12 cellular contexts compared by ENCODE assay signal in the genomic region with DNA sequence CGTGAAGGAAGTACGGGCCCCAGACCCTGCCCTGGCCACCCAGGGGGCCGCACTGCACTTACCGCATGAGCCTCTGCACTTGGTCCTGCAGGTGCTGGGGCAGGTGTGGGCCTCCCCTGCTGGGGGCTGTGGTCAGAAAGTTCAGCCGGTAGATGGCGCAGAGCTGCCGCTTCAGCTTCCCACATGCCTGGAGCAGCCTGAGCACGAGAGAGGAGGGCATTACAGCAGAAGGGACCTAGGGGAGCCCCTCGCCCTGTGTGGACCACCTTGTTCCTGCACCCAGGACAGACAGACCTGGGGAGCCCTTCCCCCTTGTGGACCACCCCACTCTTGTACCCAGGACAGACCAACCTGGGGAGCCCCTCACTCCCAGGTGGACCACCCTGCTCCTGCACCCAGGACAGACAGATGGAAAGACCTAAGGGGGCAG. TPM values are rescaled to one million over a fixed set of nuclear protein-coding genes. Genes with fewer than 3 reads are reported as not detected.
DNase-seq lines count a peak whose midpoint lies in the region; ATAC-seq and TF ChIP-seq lines count a peak whose summit lies in the region.
"Had no signal": no experiment of that assay in that cellular context is flagged by ENCODE, and none has a peak within 500 bp of the region (broad histone marks: within the 10 kb centered on the region; RNA-seq: fewer than 3 reads in every experiment).

No MANE protein-coding gene starts in this region.

- no peaks in the 10 kb centered on the region for H3K27me3 ChIP-seq in neural progenitor cell
- no peaks in the 10 kb centered on the region for H3K27me3 ChIP-seq in upper lobe of right lung

- no peak overlapping the region for H3K4me3 ChIP-seq in GM12875 (ENCODE audit: low read depth, low read length)
- no peak overlapping the region for H3K4me3 ChIP-seq in neural progenitor cell
- H3K4me3 ChIP-seq in upper lobe of right lung: no peak overlapping the region

- H3K4me2 ChIP-seq in neural progenitor cell: no peak overlapping the region

- H3K27ac ChIP-seq in neural progenitor cell (no peak overlapping the region), upper lobe of right lung (no peak overlapping the region)

- peaks cover 2% of the 10 kb centered on the region for H3K36me3 Mint-ChIP-seq in neural progenitor cell
- peaks cover 23% of the 10 kb centered on the region for H3K36me3 Mint-ChIP-seq in activated naive CD4-positive, alpha-beta T cell treated with anti-CD3 and anti-CD28 coated beads, Interleukin-2, amount 10 ng/mL, durations not matched to agents 7 days and 5 days

- H3K79me2 ChIP-seq in neural progenitor cell (ENCODE audit: low read depth): no peaks in the 10 kb centered on the region

- H3K9me3 Mint-ChIP-seq in neural progenitor cell: no peaks in the 10 kb centered on the region
- H3K9me3 Mint-ChIP-seq in activated naive CD4-positive, alpha-beta T cell treated with anti-CD3 and anti-CD28 coated beads, Interleukin-2, amount 10 ng/mL, durations not matched to agents 7 days and 5 days: no peaks in the 10 kb centered on the region
- H3K9me3 Mint-ChIP-seq: activated naive CD8-positive, alpha-beta T cell treated with anti-CD3 and anti-CD28 coated beads, Interleukin-2, amount 10 ng/mL, durations not matched to agents 7 days and 5 days; dendritic cell treated with granulocyte-macrophage colony-stimulating factor and Interleukin-4, amounts not matched to agents 40 ng/mL and 50 ng/mL, for 4 days had no signal

- H3K4me3 Mint-ChIP-seq in neural progenitor cell: no peak overlapping the region
- H3K4me3 Mint-ChIP-seq in activated naive CD4-positive, alpha-beta T cell treated with anti-CD3 and anti-CD28 coated beads, Interleukin-2, amount 10 ng/mL, durations not matched to agents 7 days and 5 days: no peak overlapping the region
- H3K4me3 Mint-ChIP-seq: activated naive CD8-positive, alpha-beta T cell treated with anti-CD3 and anti-CD28 coated beads, Interleukin-2, amount 10 ng/mL, durations not matched to agents 7 days and 5 days; dendritic cell treated with granulocyte-macrophage colony-stimulating factor and Interleukin-4, amounts not matched to agents 40 ng/mL and 50 ng/mL, for 4 days had no signal

- H2AFZ ChIP-seq in neural progenitor cell (replicated peaks): no peak overlapping the region

- no peak overlapping the region for H3K9ac ChIP-seq in neural progenitor cell

- H4K20me1 ChIP-seq in neural progenitor cell (ENCODE audit: low read depth): no peaks in the 10 kb centered on the region

- peaks cover 2% of the 10 kb centered on the region for H3K27me3 Mint-ChIP-seq in neural progenitor cell (ENCODE audit: insufficient read depth, low read depth)
- no peaks in the 10 kb centered on the region for H3K27me3 Mint-ChIP-seq in activated naive CD4-positive, alpha-beta T cell treated with anti-CD3 and anti-CD28 coated beads, Interleukin-2, amount 10 ng/mL, durations not matched to agents 7 days and 5 days
- H3K27me3 Mint-ChIP-seq: activated naive CD8-positive, alpha-beta T cell treated with anti-CD3 and anti-CD28 coated beads, Interleukin-2, amount 10 ng/mL, durations not matched to agents 7 days and 5 days; dendritic cell treated with granulocyte-macrophage colony-stimulating factor and Interleukin-4, amounts not matched to agents 40 ng/mL and 50 ng/mL, for 4 days had no signal

- CTCF ChIA-PET in activated naive CD4-positive, alpha-beta T cell treated with anti-CD3 and anti-CD28 coated beads, Interleukin-2, amount 10 ng/mL, durations not matched to agents 7 days and 5 days (lab: Charles Lee): interaction anchor here (0.8 to 3.0 kb wide), 2 partner anchors 14 to 44 kb away, joined by 3 to 15 read pairs; no protein-coding TSS in a partner anchor

- no peaks in the 10 kb centered on the region for H3F3A ChIP-seq in neural progenitor cell (ENCODE audit: low read depth)

- H3K4me1 ChIP-seq in neural progenitor cell (no peaks in the 10 kb centered on the region), upper lobe of right lung (no peaks in the 10 kb centered on the region)

- DNase-seq in cerebellar cortex (ENCODE audit: low spot score) (peak; percentile 3), neural progenitor cell (ENCODE audit: low spot score) (peak; percentile 53), upper lobe of right lung (no peak), NOMO-1 treated with dmso at 0.1 percent for 144 hours (lab: John Stamatoyannopoulos, UW; ENCODE audit: unreplicated experiment) (no peak)
- DNase-seq in activated naive CD4-positive, alpha-beta T cell treated with anti-CD3 and anti-CD28 coated beads, Interleukin-2, amount 10 ng/mL, durations not matched to agents 7 days and 5 days: no peak
- DNase-seq: activated naive CD8-positive, alpha-beta T cell treated with anti-CD3 and anti-CD28 coated beads, Interleukin-2, amount 10 ng/mL, durations not matched to agents 7 days and 5 days; GOT3; NCI-H1930; T1000 had no signal

- intact Hi-C loops in upper lobe of right lung (cut with DNase I): no loop called here

- H3K27ac Mint-ChIP-seq in neural progenitor cell: no peak overlapping the region
- no peak overlapping the region for H3K27ac Mint-ChIP-seq in activated naive CD4-positive, alpha-beta T cell treated with anti-CD3 and anti-CD28 coated beads, Interleukin-2, amount 10 ng/mL, durations not matched to agents 7 days and 5 days
- H3K27ac Mint-ChIP-seq: activated naive CD8-positive, alpha-beta T cell treated with anti-CD3 and anti-CD28 coated beads, Interleukin-2, amount 10 ng/mL, durations not matched to agents 7 days and 5 days; dendritic cell treated with granulocyte-macrophage colony-stimulating factor and Interleukin-4, amounts not matched to agents 40 ng/mL and 50 ng/mL, for 4 days had no signal

- no peak for ATAC-seq in upper lobe of right lung

- H3K9me3 ChIP-seq in neural progenitor cell (ENCODE audit: low read depth): no peaks in the 10 kb centered on the region
- H3K9me3 ChIP-seq in upper lobe of right lung: no peaks in the 10 kb centered on the region

- H3K36me3 ChIP-seq in neural progenitor cell (no peaks in the 10 kb centered on the region), upper lobe of right lung (peaks cover 86% of the 10 kb centered on the region)

- peaks cover 4% of the 10 kb centered on the region for H3K4me1 Mint-ChIP-seq in neural progenitor cell
- no peaks in the 10 kb centered on the region for H3K4me1 Mint-ChIP-seq in activated naive CD4-positive, alpha-beta T cell treated with anti-CD3 and anti-CD28 coated beads, Interleukin-2, amount 10 ng/mL, durations not matched to agents 7 days and 5 days
- H3K4me1 Mint-ChIP-seq: activated naive CD8-positive, alpha-beta T cell treated with anti-CD3 and anti-CD28 coated beads, Interleukin-2, amount 10 ng/mL, durations not matched to agents 7 days and 5 days had no signal

- peak; percentile 29; the same call in 1 of the 2 replicates for TF ChIP-seq CTCF in GM12875 (IDR thresholded peaks at IDR 0.05; ENCODE audit: borderline replicate concordance, insufficient read depth, low read depth, low read length)
- peak; percentile 54 for TF ChIP-seq CTCF in LNCAP (IDR thresholded peaks at IDR 0.05)
- TF ChIP-seq CTCF in neural progenitor cell (IDR thresholded peaks at IDR 0.05): peak; percentile 65
- TF ChIP-seq CTCF in upper lobe of right lung (IDR thresholded peaks at IDR 0.05): no peak

RNA-seq across cellular contexts. Expression of a gene that starts 8.7 kb away (rescaled TPM):
- total RNA-seq in neural progenitor cell (ENCODE audit: low replicate concordance) (5.0 and 10.5 TPM in 2 replicates), upper lobe of right lung (13.0 TPM)

RNA-seq across cellular contexts. Expression of a gene that starts 23.0 kb away (rescaled TPM):
- total RNA-seq in neural progenitor cell (ENCODE audit: low replicate concordance) (16.0 and 32.0 TPM in 2 replicates), upper lobe of right lung (77.7 TPM)

Comparison
In these comparisons a context has a peak if more than half of its experiments do, and no peak if none do; other contexts are left out.
1. DNase-seq: peak in cerebellar cortex (single experiment) and neural progenitor cell (single experiment); none in upper lobe of right lung (single experiment), activated naive CD4-positive, alpha-beta T cell treated with anti-CD3 and anti-CD28 coated beads, Interleukin-2, amount 10 ng/mL, durations not matched to agents 7 days and 5 days (single experiment) and NOMO-1 treated with dmso at 0.1 percent for 144 hours (single experiment).